ENCODE assay signal across 22 cellular contexts in the genomic region with DNA sequence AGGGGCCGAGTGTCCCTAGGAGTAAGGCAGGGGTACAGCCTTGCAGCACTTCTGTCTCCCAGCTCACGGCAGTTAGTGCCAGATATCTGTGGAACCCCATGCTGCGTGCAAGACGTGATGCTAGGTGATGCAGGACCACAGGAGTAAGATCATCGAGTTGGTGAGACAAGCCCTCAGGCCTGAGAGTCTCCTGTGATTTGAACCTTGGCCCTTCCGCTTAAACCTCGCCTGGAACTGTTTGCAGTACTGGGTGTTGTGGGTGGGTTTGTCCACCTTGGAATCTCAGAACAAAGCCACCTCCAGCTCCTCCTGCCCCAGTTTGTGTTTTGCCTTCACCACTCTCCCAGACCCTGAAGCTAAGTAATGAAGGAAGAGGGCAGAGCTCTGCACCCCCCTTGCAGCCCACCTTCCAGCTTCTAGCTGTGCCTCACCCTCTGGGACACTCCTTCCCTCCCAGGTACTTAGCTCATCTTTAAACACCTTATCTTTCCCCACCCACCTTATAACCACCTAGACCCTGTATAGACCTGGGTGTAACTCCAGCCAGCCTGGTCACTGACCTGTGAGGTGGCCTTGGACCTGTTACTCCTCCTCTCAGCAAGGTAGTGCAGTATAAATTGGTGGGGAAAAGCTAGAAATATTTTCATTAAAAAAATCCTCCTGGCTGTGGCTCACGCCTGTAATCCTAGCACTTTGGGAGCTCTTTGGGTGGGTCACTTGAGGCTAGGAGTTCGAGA. TPM values are rescaled to one million over a fixed set of nuclear protein-coding genes. Genes with fewer than 3 reads are reported as not detected.
DNase-seq lines count a peak whose midpoint lies in the region; ATAC-seq and TF ChIP-seq lines count a peak whose summit lies in the region.
"Had no signal": no experiment of that assay in that cellular context is flagged by ENCODE, and none has a peak within 500 bp of the region (broad histone marks: within the 10 kb centered on the region; RNA-seq: fewer than 3 reads in every experiment).

No MANE protein-coding gene starts in this region.

- H4K8ac ChIP-seq in neuronal stem cell (ENCODE audit: low read depth, low read length), result no peak overlapping the region

- no CpG with 5 or more reads among the region's 9 CpGs for WGBS in neuronal stem cell (ENCODE audit: extremely low coverage in 2 of 2, insufficient read length in 2 of 2, insufficient replicate concordance in 1 of 2), 2 donors

- H3K18ac ChIP-seq in neuronal stem cell (ENCODE audit: low read length), result no peak overlapping the region

- H3K9me2 ChIP-seq in Karpas-422 (replicated peaks; ENCODE audit: insufficient read depth, low read length), result no peaks in the 10 kb centered on the region
- H3K9me2 ChIP-seq: SK-N-SH had no signal

- peaks cover 84% of the 10 kb centered on the region for H4K20me1 ChIP-seq in BLaER1
- no peaks in the 10 kb centered on the region; the same call in 1 of the 2 replicates for H4K20me1 ChIP-seq in Karpas-422 (ENCODE audit: insufficient read depth, low read depth, low read length)

- no peak overlapping the region for H2BK12ac ChIP-seq in neuronal stem cell (ENCODE audit: low read length)

- no peak for DNase-seq in Karpas-422
- DNase-seq in colonic mucosa, result peak; percentile 81
- no peak for DNase-seq in neuronal stem cell (ENCODE audit: low spot score)
- DNase-seq in COLO668 (lab: John Stamatoyannopoulos, UW; ENCODE audit: unreplicated experiment), result no peak
- DNase-seq: activated CD4-positive, alpha-beta T cell treated with anti-CD3 and anti-CD28 coated beads, Interleukin-2, amount 50 U/mL, for 4 hours; activated naive CD4-positive, alpha-beta T cell treated with anti-CD3 and anti-CD28 coated beads, Interleukin-2, amount 10 ng/mL, durations not matched to agents 7 days and 5 days; AML-193; COR-L47; DMS79; esophagus squamous epithelium; HFFc6; KG1; MV-4-11; NCI-H69; sigmoid colon; SK-N-SH; stimulated activated CD8-positive, alpha-beta memory T cell treated with anti-CD3 and anti-CD28 coated beads, Interleukin-4, amount 100 ng/mL, for 48 hours; uterus had no signal

- H3K4me3 ChIP-seq in BLaER1 (no peak overlapping the region), Karpas-422 (ENCODE audit: low read length) (peak overlapping the region; percentile 51), colonic mucosa (peak overlapping the region; percentile 6), neuronal stem cell (ENCODE audit: low read length in 2 of 2) (no peak overlapping the region)
- H3K4me3 ChIP-seq: esophagus squamous epithelium, sigmoid colon, uterus had no signal

- H3K4me2 ChIP-seq in BLaER1 (peak overlapping the region; percentile 41), Karpas-422 (ENCODE audit: low read depth, low read length, poor library complexity, severe bottlenecking) (peak overlapping the region; percentile 59), neuronal stem cell (ENCODE audit: insufficient read depth, low read length, poor library complexity, severe bottlenecking) (no peak overlapping the region)
- H3K4me2 ChIP-seq: SK-N-SH had no signal

- H3K27me3 ChIP-seq in BLaER1 (no peaks in the 10 kb centered on the region), Karpas-422 (ENCODE audit: low read length) (no peaks in the 10 kb centered on the region), colonic mucosa (no peaks in the 10 kb centered on the region), neuronal stem cell (ENCODE audit: control insufficient read depth in 3 of 3, insufficient read depth in 3 of 3, low read depth in 1 of 3, low read length in 3 of 3) (no peaks in the 10 kb centered on the region)
- H3K27me3 ChIP-seq: esophagus squamous epithelium, sigmoid colon, uterus had no signal

- H3K79me1 ChIP-seq in neuronal stem cell (ENCODE audit: low read depth, low read length), result peaks cover 7% of the 10 kb centered on the region

- intact Hi-C loops in colonic mucosa (cut with DNase I), result no loop called here

- no peak overlapping the region for H4K91ac ChIP-seq in neuronal stem cell (ENCODE audit: low read depth, low read length, poor library complexity)

- peak overlapping the region; percentile 58 for H3K23ac ChIP-seq in neuronal stem cell (ENCODE audit: low read depth, low read length, poor library complexity)

- H3K4ac ChIP-seq in neuronal stem cell (ENCODE audit: low read length), result no peak overlapping the region

- H3K4me1 ChIP-seq in BLaER1 (peaks cover 83% of the 10 kb centered on the region), Karpas-422 (ENCODE audit: low read length) (peaks cover 52% of the 10 kb centered on the region), colonic mucosa (peaks cover 29% of the 10 kb centered on the region), neuronal stem cell (ENCODE audit: control insufficient read depth in 2 of 2, insufficient read depth in 1 of 2, low read depth in 1 of 2, low read length in 2 of 2) (peaks cover 15 to 17% of the 10 kb centered on the region in 2 donors)

- no peak for TF ChIP-seq CTCF in colonic mucosa (IDR thresholded peaks at IDR 0.05)

- no peak overlapping the region for H2AFZ ChIP-seq in Karpas-422 (ENCODE audit: low read length)
- no peak overlapping the region for H2AFZ ChIP-seq in neuronal stem cell (ENCODE audit: low read length)

- H3K9me3 ChIP-seq in BLaER1 (no peaks in the 10 kb centered on the region), Karpas-422 (ENCODE audit: low read length) (no peaks in the 10 kb centered on the region), colonic mucosa (no peaks in the 10 kb centered on the region), neuronal stem cell (replicated peaks in 1 of 2; ENCODE audit: control insufficient read depth in 2 of 2, insufficient read depth in 1 of 2, low read depth in 1 of 2, low read length in 2 of 2) (peaks cover 0 to 2% of the 10 kb centered on the region in 2 donors)
- H3K9me3 ChIP-seq: esophagus squamous epithelium, sigmoid colon, SK-N-SH, uterus had no signal

- H3K9ac ChIP-seq in BLaER1 (no peak overlapping the region), Karpas-422 (ENCODE audit: low read length) (peak overlapping the region; percentile 37; the same call in 1 of the 2 replicates), colonic mucosa (ENCODE audit: low read depth in 2 of 2, low read length in 2 of 2) (peak overlapping the region; percentile 30 to 83), neuronal stem cell (ENCODE audit: low read depth, low read length, poor library complexity) (no peak overlapping the region)
- H3K9ac ChIP-seq: SK-N-SH had no signal

- no peak overlapping the region for H3K27ac ChIP-seq in BLaER1
- H3K27ac ChIP-seq in Karpas-422 (ENCODE audit: low read length), result peak overlapping the region; percentile 63
- H3K27ac ChIP-seq in colonic mucosa, result peak overlapping the region; percentile 78
- no peak overlapping the region for H3K27ac ChIP-seq in neuronal stem cell (replicated peaks; ENCODE audit: low read length)
- H3K27ac ChIP-seq: sigmoid colon, uterus had no signal

- no peak overlapping the region for H2BK120ac ChIP-seq in neuronal stem cell (ENCODE audit: low read depth, low read length)

- ATAC-seq in HG03520 (IDR thresholded peaks at IDR 0.05; ENCODE audit: unreplicated experiment), result no peak
- no peak for ATAC-seq in GM19351 (IDR thresholded peaks at IDR 0.05; ENCODE audit: unreplicated experiment)
- ATAC-seq in GM19035 (IDR thresholded peaks at IDR 0.05; ENCODE audit: unreplicated experiment), result no peak

- peaks cover 45% of the 10 kb centered on the region for H3K79me2 ChIP-seq in Karpas-422 (ENCODE audit: low read length)

- H3K36me3 ChIP-seq in BLaER1 (peaks cover 25% of the 10 kb centered on the region; the same call in 1 of the 2 replicates), Karpas-422 (ENCODE audit: insufficient read depth, low read length) (no peaks in the 10 kb centered on the region), colonic mucosa (no peaks in the 10 kb centered on the region), neuronal stem cell (replicated peaks in 1 of 2; ENCODE audit: control insufficient read depth in 2 of 2, insufficient read depth in 2 of 2, low read length in 2 of 2) (peaks cover 0 to 3% of the 10 kb centered on the region in 2 donors)
- H3K36me3 ChIP-seq: esophagus squamous epithelium, sigmoid colon, uterus had no signal

- H2BK15ac ChIP-seq in neuronal stem cell (ENCODE audit: low read length), result no peak overlapping the region

- no peak overlapping the region for H2BK5ac ChIP-seq in neuronal stem cell (ENCODE audit: low read length)

- no peak overlapping the region for H2AK5ac ChIP-seq in neuronal stem cell (ENCODE audit: low read depth, low read length)

- no peak overlapping the region for H3K14ac ChIP-seq in neuronal stem cell (ENCODE audit: low read length)

RNA-seq across cellular contexts. Expression of gene CNNM4, which starts 6.6 kb away (rescaled TPM):
- total RNA-seq in Karpas-422 (2014; rRNA removed; shearing (Covaris generic); ENCODE audit: low replicate concordance), result 5.6 and 6.4 TPM in 2 replicates
- total RNA-seq in colonic mucosa, result 100 to 1,000 TPM in 1 of 2 donors, 10 to 100 TPM in 1; 80.4 to 190 TPM
- 20.5 TPM for polyA plus RNA-seq in neuronal stem cell (2013, experiment 1 of 2)
- polyA plus RNA-seq in neuronal stem cell (2013, experiment 2 of 2), result 22.0 TPM

RNA-seq across cellular contexts. Expression of gene LMAN2L, which starts 27.4 kb away (rescaled TPM):
- 6.3 and 23.5 TPM in 2 replicates for total RNA-seq in Karpas-422 (2014; rRNA removed; shearing (Covaris generic); ENCODE audit: low replicate concordance)
- 10 to 100 TPM; 13.5 to 24.7 TPM for total RNA-seq in colonic mucosa
- polyA plus RNA-seq in neuronal stem cell (2013, experiment 1 of 2), result 17.6 TPM
- 18.5 TPM for polyA plus RNA-seq in neuronal stem cell (2013, experiment 2 of 2)

RNA-seq across cellular contexts. Expression of gene CNNM3, which starts 48.8 kb away (rescaled TPM):
- 7.0 and 7.9 TPM in 2 replicates for total RNA-seq in Karpas-422 (2014; rRNA removed; shearing (Covaris generic); ENCODE audit: low replicate concordance)
- 10 to 100 TPM; 24.4 to 33.0 TPM for total RNA-seq in colonic mucosa
- 13.3 TPM for polyA plus RNA-seq in neuronal stem cell (2013, experiment 1 of 2)
- polyA plus RNA-seq in neuronal stem cell (2013, experiment 2 of 2), result 13.5 TPM

Comparison
In these comparisons a context has a peak if more than half of its experiments do, and no peak if none do; other contexts are left out.
1. H3K27ac ChIP-seq: peak in Karpas-422 (single experiment) and colonic mucosa (single experiment); none in BLaER1 (single experiment) and neuronal stem cell (single experiment).
2. H3K4me3 ChIP-seq: peak in Karpas-422 (single experiment) and colonic mucosa (single experiment); none in BLaER1 (single experiment) and neuronal stem cell (0 of 2).
3. H3K9ac ChIP-seq: peak in Karpas-422 (single experiment) and colonic mucosa (2 of 2); none in BLaER1 (single experiment) and neuronal stem cell (single experiment).
4. RNA of gene CNNM4, which starts 6.6 kb away (total RNA-seq): 80.4 to 190 TPM in colonic mucosa; 5.6 to 6.4 TPM in Karpas-422; every median in the first group is over 10 times any median in the second.